Comparison of ENCODE assay signal across 18 cellular contexts in the genomic region with DNA sequence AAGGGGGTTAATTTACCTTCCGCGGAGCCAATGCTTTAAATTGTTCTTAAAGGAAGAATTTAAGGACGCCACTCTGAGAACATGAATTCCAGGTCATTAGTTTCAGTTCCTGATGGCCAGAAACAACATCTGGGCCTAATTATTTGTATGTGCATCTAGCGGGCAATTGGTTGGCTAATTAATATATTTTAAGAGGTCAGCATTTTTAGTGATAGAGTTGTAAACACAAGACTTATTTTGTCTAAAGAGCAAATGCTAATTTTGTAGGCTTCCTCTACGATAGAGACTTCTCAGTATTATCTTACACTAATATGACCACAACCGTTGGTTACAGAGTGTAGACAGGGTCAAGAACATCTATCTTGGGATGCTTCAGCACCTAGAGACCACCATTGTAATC. TPM values are rescaled to one million over a fixed set of nuclear protein-coding genes. Genes with fewer than 3 reads are reported as not detected.
DNase-seq lines count a peak whose midpoint lies in the region; FAIRE-seq and TF ChIP-seq lines count a peak whose summit lies in the region.
"Had no signal": no experiment of that assay in that cellular context is flagged by ENCODE, and none has a peak within 500 bp of the region (broad histone marks: within the 10 kb centered on the region; RNA-seq: fewer than 3 reads in every experiment).

No MANE protein-coding gene starts in this region.

- WGBS in sigmoid colon, 2 donors, result 88 to 95% methylated on average over 6 of the region's 6 CpGs

- no peaks in the 10 kb centered on the region for H3K9me3 ChIP-seq in sigmoid colon
- H3K9me3 ChIP-seq: BE2C had no signal

- intact Hi-C loops in sigmoid colon (cut with DNase I), result no loop called here

- no peak for TF ChIP-seq EP300 in sigmoid colon (IDR thresholded peaks at IDR 0.05)

- H3K4me1 ChIP-seq in sigmoid colon, result peaks cover 0 to 87% (median 78%) of the 10 kb centered on the region in 4 donors
- H3K4me1 ChIP-seq: BE2C had no signal

- H3K27ac ChIP-seq in sigmoid colon, result peak overlapping the region in 3 of 4 donors; percentile 75 to 84 (median 80)
- H3K27ac ChIP-seq: GM23248 had no signal

- H3K4me3 ChIP-seq in sigmoid colon, result no peak overlapping the region
- H3K4me3 ChIP-seq: GM23248 had no signal

- TF ChIP-seq POLR2A in sigmoid colon (IDR thresholded peaks at IDR 0.05), result no peak
- no peak for TF ChIP-seq POLR2A in GM12891 (IDR thresholded peaks at IDR 0.05; ENCODE audit: low read depth, low read length)

- DNase-seq in D721Med (ENCODE audit: insufficient read length, low spot score) (no peak), RPMI8226 (peak; percentile 24), left kidney (ENCODE audit: low read depth, low spot score) (peak; percentile 24), sigmoid colon (no peak), GM12891 (ENCODE audit: insufficient read length, low spot score) (no peak), SHP77 (lab: John Stamatoyannopoulos, UW) (no peak), GOT3 (lab: John Stamatoyannopoulos, UW) (no peak)
- DNase-seq: ACHN; BE2C; C1 segment of cervical spinal cord; CD4-positive, CD25-positive, alpha-beta regulatory T cell; CD8-positive, alpha-beta memory T cell; COR-L47; GM23248 had no signal

- no peaks in the 10 kb centered on the region for H3K36me3 ChIP-seq in sigmoid colon
- H3K36me3 ChIP-seq: BE2C had no signal

- FAIRE-seq in D721Med (lab: Jason Lieb, UNC), result peak; percentile 72
- FAIRE-seq in GM12891 (lab: Jason Lieb, UNC), result no peak
- FAIRE-seq: G401.6, GM12892, GM18507, H54 had no signal

- TF ChIP-seq CTCF in D721Med (IDR thresholded peaks at IDR 0.05; ENCODE audit: insufficient read depth, missing control alignments) (no peak), sigmoid colon (IDR thresholded peaks at IDR 0.05) (no peak)

- H3K27me3 ChIP-seq in sigmoid colon, result no peaks in the 10 kb centered on the region
- H3K27me3 ChIP-seq: BE2C had no signal

TF ChIP-seq in GM12891, 5 proteins besides CTCF, POLR2A, EP300 and RAD21:
- TF ChIP-seq TAF1 (IDR thresholded peaks at IDR 0.05; ENCODE audit: low read depth, low read length), result no peak
- no peak for TF ChIP-seq POLR2AphosphoS5 (IDR thresholded peaks at IDR 0.05; ENCODE audit: low read depth, low read length)
- no peak for TF ChIP-seq SPI1 (IDR thresholded peaks at IDR 0.05; ENCODE audit: low read depth, low read length)
- no peak for TF ChIP-seq PAX5 (IDR thresholded peaks at IDR 0.05; ENCODE audit: insufficient read depth, low read length, severe bottlenecking)
- no peak for TF ChIP-seq POU2F2 (IDR thresholded peaks at IDR 0.05; ENCODE audit: low read depth, low read length)
TF ChIP-seq in GM12891: peak in this region for 0.

RNA-seq across cellular contexts. Expression of a gene that starts 40.7 kb away (rescaled TPM):
- 10 to 100 TPM; 38.9 to 61.1 (median 48.9) TPM for total RNA-seq in sigmoid colon
- polyA plus RNA-seq in sigmoid colon, result 1 to 10 TPM in 1 of 3 donors, under 1 TPM in 2; 0.23 to 2.4 (median 0.60) TPM
- polyA plus RNA-seq in GM12891 (2012; ENCODE audit: low read depth, missing spikeins), result 0.06 TPM
- total RNA-seq: CD4-positive, CD25-positive, alpha-beta regulatory T cell; CD8-positive, alpha-beta memory T cell had no signal
- polyA plus RNA-seq: CD4-positive, CD25-positive, alpha-beta regulatory T cell; CD8-positive, alpha-beta memory T cell had no signal

Comparison
In these comparisons a context has a peak if more than half of its experiments do, and no peak if none do; other contexts are left out.
1. DNase-seq: peak in RPMI8226 (single experiment) and left kidney (single experiment); none in D721Med (single experiment), sigmoid colon (single experiment), GM12891 (single experiment), SHP77 (0 of 2) and GOT3 (single experiment).